In the genomic region with DNA sequence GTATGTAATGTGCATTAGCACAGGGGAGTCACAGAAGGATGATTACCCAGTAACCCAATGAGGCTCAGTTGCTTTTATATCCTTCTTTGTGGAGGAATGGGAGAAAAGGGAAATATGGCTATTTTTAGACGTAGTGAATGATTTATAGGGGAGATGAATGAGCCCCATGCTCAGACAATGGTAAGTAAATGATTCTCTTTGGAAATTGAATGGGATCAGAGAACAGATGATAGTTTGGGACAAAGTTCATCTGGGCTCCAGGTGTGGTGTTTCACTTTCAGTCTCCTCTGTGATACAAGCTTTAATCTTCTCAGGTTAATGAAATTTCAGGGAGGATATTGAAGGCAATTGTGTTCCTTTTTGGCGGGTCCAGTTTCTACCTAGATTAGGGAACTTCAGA, we compare ENCODE assay signal across 13 cellular contexts.
DNase-seq lines count a peak whose midpoint lies in the region; ATAC-seq lines count a peak whose summit lies in the region.
"Had no signal": no experiment of that assay in that cellular context is flagged by ENCODE, and none has a peak within 500 bp of the region (broad histone marks: within the 10 kb centered on the region; RNA-seq: fewer than 3 reads in every experiment).

No MANE protein-coding gene starts in this region.

- H3K27ac Mint-ChIP-seq in activated naive CD4-positive, alpha-beta T cell treated with anti-CD3 and anti-CD28 coated beads, Interleukin-2, amount 50 U/mL, for 24 hours = peak overlapping the region; percentile 98
- peak overlapping the region; percentile 53 for H3K27ac Mint-ChIP-seq in activated CD4-positive, alpha-beta memory T cell treated with anti-CD3 and anti-CD28 coated beads, Interleukin-2, amount 10 ng/mL, durations not matched to agents 7 days and 5 days
- H3K27ac Mint-ChIP-seq in stimulated activated naive CD8-positive, alpha-beta T cell treated with anti-CD3 and anti-CD28 coated beads, Interleukin-15, amount 100 ng/mL, for 72 hours = peak overlapping the region; percentile 84 to 90

- CTCF ChIA-PET in activated CD4-positive, alpha-beta memory T cell treated with anti-CD3 and anti-CD28 coated beads, Interleukin-2, amount 10 ng/mL, durations not matched to agents 7 days and 5 days (lab: Charles Lee) = interaction anchor here (1.0 to 1.5 kb wide), 3 partner anchors 14 to 36 kb away, joined by 3 to 4 read pairs (median 3); no protein-coding TSS in a partner anchor

- ATAC-seq in left colon (peak; percentile 99), HG03469 (IDR thresholded peaks at IDR 0.05; ENCODE audit: unreplicated experiment) (no peak), GM21367 (IDR thresholded peaks at IDR 0.05; ENCODE audit: unreplicated experiment) (no peak)
- ATAC-seq in stimulated activated naive CD8-positive, alpha-beta T cell treated with anti-CD3 and anti-CD28 coated beads, Interleukin-15, amount 100 ng/mL, for 72 hours = no peak

- H3K36me3 Mint-ChIP-seq in activated naive CD4-positive, alpha-beta T cell treated with anti-CD3 and anti-CD28 coated beads, Interleukin-2, amount 50 U/mL, for 24 hours = no peaks in the 10 kb centered on the region
- peaks cover 3% of the 10 kb centered on the region for H3K36me3 Mint-ChIP-seq in activated CD4-positive, alpha-beta memory T cell treated with anti-CD3 and anti-CD28 coated beads, Interleukin-2, amount 10 ng/mL, durations not matched to agents 7 days and 5 days (ENCODE audit: low read depth)

- intact Hi-C loops in left colon (cut with DNase I, micrococcal nuclease) = no loop called here

- DNase-seq in activated naive CD4-positive, alpha-beta T cell treated with anti-CD3 and anti-CD28 coated beads, Interleukin-2, amount 50 U/mL, for 16 hours = no peak
- no peak for DNase-seq in activated CD4-positive, alpha-beta memory T cell treated with anti-CD3 and anti-CD28 coated beads, Interleukin-2, amount 10 ng/mL, durations not matched to agents 7 days and 5 days
- DNase-seq in left colon = no peak
- DNase-seq in stimulated activated naive CD8-positive, alpha-beta T cell treated with anti-CD3 and anti-CD28 coated beads, Interleukin-15, amount 100 ng/mL, for 72 hours = no peak
- DNase-seq in NCI-H187 (lab: John Stamatoyannopoulos, UW) = no peak
- DNase-seq: activated CD4-positive, CD25-positive, alpha-beta regulatory T cell treated with anti-CD3 and anti-CD28 coated beads, Interleukin-2, amount 50 U/mL, for 72 hours; activated gamma-delta T cell treated with Interleukin-2 at 50 U/mL for 16 hours; NCI-H2029; NCI-H526 treated with DMSO at 0.1 percent for 48 hours; SW 1271 had no signal

- no peaks in the 10 kb centered on the region for H3K27me3 Mint-ChIP-seq in activated naive CD4-positive, alpha-beta T cell treated with anti-CD3 and anti-CD28 coated beads, Interleukin-2, amount 50 U/mL, for 24 hours
- H3K27me3 Mint-ChIP-seq in activated CD4-positive, alpha-beta memory T cell treated with anti-CD3 and anti-CD28 coated beads, Interleukin-2, amount 10 ng/mL, durations not matched to agents 7 days and 5 days = peaks cover 10% of the 10 kb centered on the region
- H3K27me3 Mint-ChIP-seq in stimulated activated naive CD8-positive, alpha-beta T cell treated with anti-CD3 and anti-CD28 coated beads, Interleukin-15, amount 100 ng/mL, for 72 hours = no peaks in the 10 kb centered on the region

- peak overlapping the region; percentile 74 for H3K4me3 Mint-ChIP-seq in activated naive CD4-positive, alpha-beta T cell treated with anti-CD3 and anti-CD28 coated beads, Interleukin-2, amount 50 U/mL, for 24 hours
- no peak overlapping the region for H3K4me3 Mint-ChIP-seq in activated CD4-positive, alpha-beta memory T cell treated with anti-CD3 and anti-CD28 coated beads, Interleukin-2, amount 10 ng/mL, durations not matched to agents 7 days and 5 days
- H3K4me3 Mint-ChIP-seq in stimulated activated naive CD8-positive, alpha-beta T cell treated with anti-CD3 and anti-CD28 coated beads, Interleukin-15, amount 100 ng/mL, for 72 hours = peak overlapping the region; percentile 46 to 79

- H3K4me1 Mint-ChIP-seq in activated naive CD4-positive, alpha-beta T cell treated with anti-CD3 and anti-CD28 coated beads, Interleukin-2, amount 50 U/mL, for 24 hours = peaks cover 62% of the 10 kb centered on the region
- H3K4me1 Mint-ChIP-seq in activated CD4-positive, alpha-beta memory T cell treated with anti-CD3 and anti-CD28 coated beads, Interleukin-2, amount 10 ng/mL, durations not matched to agents 7 days and 5 days = peaks cover 37% of the 10 kb centered on the region
- H3K4me1 Mint-ChIP-seq in stimulated activated naive CD8-positive, alpha-beta T cell treated with anti-CD3 and anti-CD28 coated beads, Interleukin-15, amount 100 ng/mL, for 72 hours = peaks cover 36% of the 10 kb centered on the region

- H3K9me3 Mint-ChIP-seq in activated naive CD4-positive, alpha-beta T cell treated with anti-CD3 and anti-CD28 coated beads, Interleukin-2, amount 50 U/mL, for 24 hours = no peaks in the 10 kb centered on the region
- no peaks in the 10 kb centered on the region for H3K9me3 Mint-ChIP-seq in activated CD4-positive, alpha-beta memory T cell treated with anti-CD3 and anti-CD28 coated beads, Interleukin-2, amount 10 ng/mL, durations not matched to agents 7 days and 5 days
- no peaks in the 10 kb centered on the region for H3K9me3 Mint-ChIP-seq in stimulated activated naive CD8-positive, alpha-beta T cell treated with anti-CD3 and anti-CD28 coated beads, Interleukin-15, amount 100 ng/mL, for 72 hours

- POLR2A ChIA-PET in activated CD4-positive, alpha-beta memory T cell treated with anti-CD3 and anti-CD28 coated beads, Interleukin-2, amount 10 ng/mL, durations not matched to agents 7 days and 5 days (lab: Charles Lee) = interaction anchor here (0.7 to 5.2 kb wide), 2 partner anchors 32 to 63 kb away, joined by 3 to 100 read pairs; no protein-coding TSS in a partner anchor
